In the genomic region with DNA sequence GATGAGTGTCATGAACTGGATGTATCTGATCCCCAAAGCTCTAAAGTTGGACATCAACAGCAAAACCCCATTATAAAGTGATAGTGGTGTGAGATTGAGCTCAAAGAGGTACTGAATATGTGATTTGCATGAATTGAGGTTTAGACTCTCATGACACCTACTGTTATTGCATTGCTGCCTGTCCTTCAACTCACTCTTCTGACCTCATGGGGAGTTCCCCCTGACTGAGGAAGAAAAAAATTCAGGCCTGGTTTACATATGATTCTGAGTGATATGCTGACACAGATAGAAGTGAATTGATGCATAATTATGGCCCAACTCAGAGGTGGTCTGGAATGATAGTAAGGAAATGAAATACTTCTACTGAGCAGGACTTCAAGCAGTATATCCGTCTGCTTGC, we compare ENCODE assay signal across 10 cellular contexts.
DNase-seq lines count a peak whose midpoint lies in the region; ATAC-seq lines count a peak whose summit lies in the region.
"Had no signal": no experiment of that assay in that cellular context is flagged by ENCODE, and none has a peak within 500 bp of the region (broad histone marks: within the 10 kb centered on the region; RNA-seq: fewer than 3 reads in every experiment).

No MANE protein-coding gene starts in this region.

- no peak overlapping the region for H3K4me3 ChIP-seq in neuronal stem cell (ENCODE audit: low read length in 2 of 2)
- H3K4me3 ChIP-seq: GM23338 had no signal

- H4K91ac ChIP-seq in neuronal stem cell (ENCODE audit: low read depth, low read length, poor library complexity), result no peak overlapping the region

- no peaks in the 10 kb centered on the region for H3K27me3 ChIP-seq in neuronal stem cell (ENCODE audit: control insufficient read depth in 3 of 3, insufficient read depth in 3 of 3, low read depth in 1 of 3, low read length in 3 of 3)

- no peaks in the 10 kb centered on the region for H3K79me1 ChIP-seq in neuronal stem cell (ENCODE audit: low read depth, low read length)

- no peak overlapping the region for H3K18ac ChIP-seq in neuronal stem cell (ENCODE audit: low read length)

- H3K4me1 Mint-ChIP-seq in activated CD4-positive, alpha-beta T cell treated with anti-CD3 and anti-CD28 coated beads for 36 hours, result peaks cover 14% of the 10 kb centered on the region
- peaks cover 6 to 32% (median 14%) of the 10 kb centered on the region in 4 donors for H3K4me1 Mint-ChIP-seq in naive thymus-derived CD8-positive, alpha-beta T cell

- H3K27me3 Mint-ChIP-seq in activated CD4-positive, alpha-beta T cell treated with anti-CD3 and anti-CD28 coated beads for 36 hours, result no peaks in the 10 kb centered on the region
- no peaks in the 10 kb centered on the region for H3K27me3 Mint-ChIP-seq in naive thymus-derived CD8-positive, alpha-beta T cell

- no peak overlapping the region for H2BK12ac ChIP-seq in neuronal stem cell (ENCODE audit: low read length)

- no CpG with 5 or more reads among the region's 1 CpG for WGBS in neuronal stem cell (ENCODE audit: extremely low coverage in 2 of 2, insufficient read length in 2 of 2, insufficient replicate concordance in 1 of 2), 2 donors

- H2AFZ ChIP-seq in neuronal stem cell (ENCODE audit: low read length), result no peak overlapping the region
- H2AFZ ChIP-seq: GM23338 had no signal

- CTCF ChIA-PET in activated CD4-positive, alpha-beta T cell treated with anti-CD3 and anti-CD28 coated beads for 36 hours (lab: Charles Lee), result interaction anchor here (1.0 to 1.5 kb wide), 2 partner anchors 20 to 30 kb away, joined by 3 read pairs; no protein-coding TSS in a partner anchor

- H3K9ac ChIP-seq in neuronal stem cell (ENCODE audit: low read depth, low read length, poor library complexity), result no peak overlapping the region

- H3K14ac ChIP-seq in neuronal stem cell (ENCODE audit: low read length), result no peak overlapping the region

- H3K27ac ChIP-seq in neuronal stem cell (replicated peaks; ENCODE audit: low read length), result no peak overlapping the region

- H3K36me3 Mint-ChIP-seq in activated CD4-positive, alpha-beta T cell treated with anti-CD3 and anti-CD28 coated beads for 36 hours (ENCODE audit: low read depth), result no peaks in the 10 kb centered on the region
- H3K36me3 Mint-ChIP-seq in naive thymus-derived CD8-positive, alpha-beta T cell, result no peaks in the 10 kb centered on the region
- H3K36me3 Mint-ChIP-seq: mesothelial cell of epicardium had no signal

- no peak overlapping the region for H2BK15ac ChIP-seq in neuronal stem cell (ENCODE audit: low read length)

- H4K8ac ChIP-seq in neuronal stem cell (ENCODE audit: low read depth, low read length), result no peak overlapping the region

- H3K4ac ChIP-seq in neuronal stem cell (ENCODE audit: low read length), result no peak overlapping the region

- peaks cover 0 to 2% of the 10 kb centered on the region in 2 donors for H3K9me3 ChIP-seq in neuronal stem cell (replicated peaks in 1 of 2; ENCODE audit: control insufficient read depth in 2 of 2, insufficient read depth in 1 of 2, low read depth in 1 of 2, low read length in 2 of 2)

- no peak overlapping the region for H2BK5ac ChIP-seq in neuronal stem cell (ENCODE audit: low read length)

- intact Hi-C loops in activated CD4-positive, alpha-beta T cell treated with anti-CD3 and anti-CD28 coated beads for 36 hours (cut with DNase I, micrococcal nuclease), result loop anchor here (2.0 kb wide), 1 partner anchor 22 kb away; no protein-coding TSS in a partner anchor

- H3K36me3 ChIP-seq in neuronal stem cell (replicated peaks in 1 of 2; ENCODE audit: control insufficient read depth in 2 of 2, insufficient read depth in 2 of 2, low read length in 2 of 2), result no peaks in the 10 kb centered on the region

- no peak overlapping the region for H3K23ac ChIP-seq in neuronal stem cell (ENCODE audit: low read depth, low read length, poor library complexity)

- H3K27ac Mint-ChIP-seq in activated CD4-positive, alpha-beta T cell treated with anti-CD3 and anti-CD28 coated beads for 36 hours, result no peak overlapping the region
- H3K27ac Mint-ChIP-seq in naive thymus-derived CD8-positive, alpha-beta T cell, result peak overlapping the region in 4 of 10 donors; percentile 7 to 55 (median 18)
- H3K27ac Mint-ChIP-seq: GM23338, mesothelial cell of epicardium had no signal

- H2AK5ac ChIP-seq in neuronal stem cell (ENCODE audit: low read depth, low read length), result no peak overlapping the region

- H3K4me3 Mint-ChIP-seq in activated CD4-positive, alpha-beta T cell treated with anti-CD3 and anti-CD28 coated beads for 36 hours, result no peak overlapping the region
- H3K4me3 Mint-ChIP-seq in naive thymus-derived CD8-positive, alpha-beta T cell, result no peak overlapping the region
- H3K4me3 Mint-ChIP-seq: GM23338, mesothelial cell of epicardium had no signal

- peak; percentile 34 for DNase-seq in activated CD4-positive, alpha-beta T cell treated with anti-CD3 and anti-CD28 coated beads for 36 hours
- no peak for DNase-seq in activated CD4-positive, alpha-beta T cell treated with anti-CD3 and anti-CD28 coated beads, Interleukin-2, amount 50 U/mL, for 4 hours
- peak in 4 of 10 donors; percentile 13 to 52 (median 27) for DNase-seq in naive thymus-derived CD8-positive, alpha-beta T cell
- DNase-seq in pons (ENCODE audit: low spot score) (no peak), neuronal stem cell (ENCODE audit: low spot score) (no peak), NCI-H1417 treated with DMSO at 0.1 percent for 48 hours (lab: John Stamatoyannopoulos, UW) (no peak)

- peak; percentile 100 for ATAC-seq in activated CD4-positive, alpha-beta T cell treated with anti-CD3 and anti-CD28 coated beads for 36 hours
- ATAC-seq in GM21723 (IDR thresholded peaks at IDR 0.05; ENCODE audit: unreplicated experiment) (peak; percentile 99), HG03469 (IDR thresholded peaks at IDR 0.05; ENCODE audit: unreplicated experiment) (peak; percentile 100)
- ATAC-seq in naive thymus-derived CD8-positive, alpha-beta T cell, result peak; percentile 99
- ATAC-seq: GM23338 had no signal

- no peak overlapping the region for H2BK120ac ChIP-seq in neuronal stem cell (ENCODE audit: low read depth, low read length)

- H3K4me2 ChIP-seq in neuronal stem cell (ENCODE audit: insufficient read depth, low read length, poor library complexity, severe bottlenecking), result no peak overlapping the region
- H3K4me2 ChIP-seq: GM23338 had no signal

- POLR2A ChIA-PET in activated CD4-positive, alpha-beta T cell treated with anti-CD3 and anti-CD28 coated beads for 36 hours (lab: Charles Lee), result interaction anchor here (1.3 kb wide), 1 partner anchor 75 kb away, joined by 5 read pairs; no protein-coding TSS in a partner anchor
- POLR2A ChIA-PET in naive thymus-derived CD8-positive, alpha-beta T cell (lab: Charles Lee), result interaction anchor here (2.0 kb wide), 1 partner anchor 76 kb away, joined by 14 read pairs; a partner anchor contains a TSS

- no peaks in the 10 kb centered on the region for H3K9me3 Mint-ChIP-seq in activated CD4-positive, alpha-beta T cell treated with anti-CD3 and anti-CD28 coated beads for 36 hours (ENCODE audit: low read depth)
- H3K9me3 Mint-ChIP-seq in naive thymus-derived CD8-positive, alpha-beta T cell, result peaks cover 0 to 3% (median 0%) of the 10 kb centered on the region in 9 donors

- H3K4me1 ChIP-seq in neuronal stem cell (ENCODE audit: control insufficient read depth in 2 of 2, insufficient read depth in 1 of 2, low read depth in 1 of 2, low read length in 2 of 2), result no peaks in the 10 kb centered on the region
